In the genomic region with DNA sequence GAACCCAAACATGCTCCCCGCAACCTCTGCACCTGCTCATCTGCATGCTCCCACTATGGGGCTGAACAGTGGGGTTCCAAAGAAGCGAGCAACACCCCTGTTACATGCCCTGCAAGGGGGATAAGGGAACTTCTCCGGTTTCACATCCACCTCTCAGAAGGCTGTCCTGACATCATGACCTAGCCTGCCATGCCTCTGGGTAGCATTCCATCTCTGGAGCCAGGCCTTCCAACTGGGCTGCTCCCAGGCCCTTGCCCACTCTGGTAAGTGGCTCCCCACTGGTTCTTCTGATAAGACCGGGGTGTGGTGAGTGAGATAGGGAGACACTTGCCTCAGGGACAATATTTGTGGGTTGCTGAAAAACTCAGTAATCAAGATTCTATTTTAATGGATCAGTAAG, we compare ENCODE assay signal across 2 cellular contexts.
TF ChIP-seq lines count a peak whose summit lies in the region.

No MANE protein-coding gene starts in this region.

TF ChIP-seq in A549, 52 proteins besides CTCF, POLR2A, EP300 and RAD21:
- TF ChIP-seq, protein P1, sequence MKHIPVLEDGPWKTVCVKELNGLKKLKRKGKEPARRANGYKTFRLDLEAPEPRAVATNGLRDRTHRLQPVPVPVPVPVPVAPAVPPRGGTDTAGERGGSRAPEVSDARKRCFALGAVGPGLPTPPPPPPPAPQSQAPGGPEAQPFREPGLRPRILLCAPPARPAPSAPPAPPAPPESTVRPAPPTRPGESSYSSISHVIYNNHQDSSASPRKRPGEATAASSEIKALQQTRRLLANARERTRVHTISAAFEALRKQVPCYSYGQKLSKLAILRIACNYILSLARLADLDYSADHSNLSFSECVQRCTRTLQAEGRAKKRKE (CRISPR knock-in tag; IDR thresholded peaks at IDR 0.05; ENCODE audit: low read depth), result no peak
- no peak for TF ChIP-seq CBX2 (IDR thresholded peaks at IDR 0.05; ENCODE audit: borderline replicate concordance, low read depth)
- no peak for TF ChIP-seq FOSL2 (IDR thresholded peaks at IDR 0.05)
- no peak for TF ChIP-seq FOSL2 (CRISPR knock-in tag; IDR thresholded peaks at IDR 0.05)
- TF ChIP-seq EHF (CRISPR knock-in tag; IDR thresholded peaks at IDR 0.05), result no peak
- TF ChIP-seq, protein P2, sequence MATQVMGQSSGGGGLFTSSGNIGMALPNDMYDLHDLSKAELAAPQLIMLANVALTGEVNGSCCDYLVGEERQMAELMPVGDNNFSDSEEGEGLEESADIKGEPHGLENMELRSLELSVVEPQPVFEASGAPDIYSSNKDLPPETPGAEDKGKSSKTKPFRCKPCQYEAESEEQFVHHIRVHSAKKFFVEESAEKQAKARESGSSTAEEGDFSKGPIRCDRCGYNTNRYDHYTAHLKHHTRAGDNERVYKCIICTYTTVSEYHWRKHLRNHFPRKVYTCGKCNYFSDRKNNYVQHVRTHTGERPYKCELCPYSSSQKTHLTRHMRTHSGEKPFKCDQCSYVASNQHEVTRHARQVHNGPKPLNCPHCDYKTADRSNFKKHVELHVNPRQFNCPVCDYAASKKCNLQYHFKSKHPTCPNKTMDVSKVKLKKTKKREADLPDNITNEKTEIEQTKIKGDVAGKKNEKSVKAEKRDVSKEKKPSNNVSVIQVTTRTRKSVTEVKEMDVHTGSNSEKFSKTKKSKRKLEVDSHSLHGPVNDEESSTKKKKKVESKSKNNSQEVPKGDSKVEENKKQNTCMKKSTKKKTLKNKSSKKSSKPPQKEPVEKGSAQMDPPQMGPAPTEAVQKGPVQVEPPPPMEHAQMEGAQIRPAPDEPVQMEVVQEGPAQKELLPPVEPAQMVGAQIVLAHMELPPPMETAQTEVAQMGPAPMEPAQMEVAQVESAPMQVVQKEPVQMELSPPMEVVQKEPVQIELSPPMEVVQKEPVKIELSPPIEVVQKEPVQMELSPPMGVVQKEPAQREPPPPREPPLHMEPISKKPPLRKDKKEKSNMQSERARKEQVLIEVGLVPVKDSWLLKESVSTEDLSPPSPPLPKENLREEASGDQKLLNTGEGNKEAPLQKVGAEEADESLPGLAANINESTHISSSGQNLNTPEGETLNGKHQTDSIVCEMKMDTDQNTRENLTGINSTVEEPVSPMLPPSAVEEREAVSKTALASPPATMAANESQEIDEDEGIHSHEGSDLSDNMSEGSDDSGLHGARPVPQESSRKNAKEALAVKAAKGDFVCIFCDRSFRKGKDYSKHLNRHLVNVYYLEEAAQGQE (IDR thresholded peaks at IDR 0.05), result no peak
- no peak for TF ChIP-seq HEYL (CRISPR knock-in tag; IDR thresholded peaks at IDR 0.05)
- no peak for TF ChIP-seq KDM1A (IDR thresholded peaks at IDR 0.05; ENCODE audit: low read depth)
- no peak for TF ChIP-seq ZSCAN20 (CRISPR knock-in tag; IDR thresholded peaks at IDR 0.05)

TF ChIP-seq in IMR-90, 13 proteins besides CTCF, POLR2A, EP300 and RAD21 (continued from another document):
- no peak for TF ChIP-seq NFE2L2 (IDR thresholded peaks at IDR 0.05; ENCODE audit: low read depth, low read length)
- no peak for TF ChIP-seq RCOR1 (IDR thresholded peaks at IDR 0.05; ENCODE audit: insufficient replicate concordance, low read length)
- no peak for TF ChIP-seq CEBPB (IDR thresholded peaks at IDR 0.05; ENCODE audit: low read depth, low read length)
- no peak for TF ChIP-seq SMC3 (IDR thresholded peaks at IDR 0.05; ENCODE audit: low read depth, low read length)
- TF ChIP-seq, protein P3, sequence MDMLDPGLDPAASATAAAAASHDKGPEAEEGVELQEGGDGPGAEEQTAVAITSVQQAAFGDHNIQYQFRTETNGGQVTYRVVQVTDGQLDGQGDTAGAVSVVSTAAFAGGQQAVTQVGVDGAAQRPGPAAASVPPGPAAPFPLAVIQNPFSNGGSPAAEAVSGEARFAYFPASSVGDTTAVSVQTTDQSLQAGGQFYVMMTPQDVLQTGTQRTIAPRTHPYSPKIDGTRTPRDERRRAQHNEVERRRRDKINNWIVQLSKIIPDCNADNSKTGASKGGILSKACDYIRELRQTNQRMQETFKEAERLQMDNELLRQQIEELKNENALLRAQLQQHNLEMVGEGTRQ (IDR thresholded peaks at IDR 0.05; ENCODE audit: low read depth, low read length), result no peak
- TF ChIP-seq RFX5 (IDR thresholded peaks at IDR 0.05; ENCODE audit: low read depth, low read length), result no peak
- no peak for TF ChIP-seq MAZ (IDR thresholded peaks at IDR 0.05; ENCODE audit: borderline replicate concordance, low read depth, low read length)
- no peak for TF ChIP-seq FOS (IDR thresholded peaks at IDR 0.05; ENCODE audit: low read depth, low read length)
- TF ChIP-seq MXI1 (IDR thresholded peaks at IDR 0.05; ENCODE audit: borderline replicate concordance, low read depth, low read length), result no peak
